Comparison of ENCODE assay signal across 22 cellular contexts in genomic region chr20:51174536-51174935, GRCh38.
"Had no signal": no experiment of that assay in that cellular context is flagged by ENCODE, and none has a peak within 500 bp of the region (broad histone marks: within the 10 kb centered on the region; RNA-seq: fewer than 3 reads in every experiment).

No MANE protein-coding gene starts in this region.

- H3K9me3 ChIP-seq: adrenal gland, colonic mucosa had no signal

- FAIRE-seq: RCC 7860 had no signal

- DNase-seq: activated B cell treated with CpG ODN at 0.5 μM for 24 hours; activated CD4-positive, alpha-beta memory T cell treated with anti-CD3 and anti-CD28 coated beads, Interleukin-2, amount 10 ng/mL, durations not matched to agents 7 days and 5 days; activated CD4-positive, alpha-beta T cell treated with anti-CD3 and anti-CD28 coated beads for 36 hours; activated CD4-positive, alpha-beta T cell treated with anti-CD3 and anti-CD28 coated beads, Interleukin-2, amount 50 U/mL, for 1 hour; activated CD8-positive, alpha-beta memory T cell treated with anti-CD3 and anti-CD28 coated beads, Interleukin-2, amount 50 U/mL, for 4 hours; activated naive CD4-positive, alpha-beta T cell treated with anti-CD3 and anti-CD28 coated beads, Interleukin-2, amount 50 U/mL, for 16 hours; activated naive CD8-positive, alpha-beta T cell treated with anti-CD3 and anti-CD28 coated beads, Interleukin-2, amount 10 ng/mL, durations not matched to agents 7 days and 5 days; activated T-cell treated with anti-CD3 and anti-CD28 coated beads, Interleukin-2, amount 50 U/mL, for 1 hour; anterior cingulate cortex; colonic mucosa; KG1; NCI-H1105 treated with DMSO at 0.1 percent for 48 hours; NCI-H1436 treated with DMSO at 0.1 percent for 48 hours; NCI-H187; NCI-H2081 treated with DMSO at 0.1 percent for 48 hours; NCI-H446; NCI-H524; NCI-H748 treated with DMSO at 0.1 percent for 48 hours; SHP77 treated with DMSO at 0.1 percent for 48 hours had no signal

- H3K27ac Mint-ChIP-seq: activated B cell treated with CpG ODN at 0.5 μM for 24 hours; activated CD4-positive, alpha-beta memory T cell treated with anti-CD3 and anti-CD28 coated beads, Interleukin-2, amount 10 ng/mL, durations not matched to agents 7 days and 5 days; activated CD4-positive, alpha-beta T cell treated with anti-CD3 and anti-CD28 coated beads for 36 hours; activated naive CD8-positive, alpha-beta T cell treated with anti-CD3 and anti-CD28 coated beads, Interleukin-2, amount 10 ng/mL, durations not matched to agents 7 days and 5 days; T-helper 1 cell treated with Interleukin-12 subunit alpha and Interleukin-12 subunit beta and Interleukin-4 antibody, amounts not matched to agents 30 μg/mL and 1 μg/mL, for 36 hours had no signal

- ATAC-seq: activated CD4-positive, alpha-beta T cell treated with anti-CD3 and anti-CD28 coated beads for 36 hours had no signal

- H3K36me3 ChIP-seq: adrenal gland, colonic mucosa had no signal

- H3K4me1 ChIP-seq: adrenal gland, colonic mucosa had no signal

- H3K4me1 Mint-ChIP-seq: activated B cell treated with CpG ODN at 0.5 μM for 24 hours; activated CD4-positive, alpha-beta memory T cell treated with anti-CD3 and anti-CD28 coated beads, Interleukin-2, amount 10 ng/mL, durations not matched to agents 7 days and 5 days; activated CD4-positive, alpha-beta T cell treated with anti-CD3 and anti-CD28 coated beads for 36 hours; activated naive CD8-positive, alpha-beta T cell treated with anti-CD3 and anti-CD28 coated beads, Interleukin-2, amount 10 ng/mL, durations not matched to agents 7 days and 5 days had no signal

- H3K4me3 Mint-ChIP-seq: activated B cell treated with CpG ODN at 0.5 μM for 24 hours; activated CD4-positive, alpha-beta memory T cell treated with anti-CD3 and anti-CD28 coated beads, Interleukin-2, amount 10 ng/mL, durations not matched to agents 7 days and 5 days; activated CD4-positive, alpha-beta T cell treated with anti-CD3 and anti-CD28 coated beads for 36 hours; activated naive CD8-positive, alpha-beta T cell treated with anti-CD3 and anti-CD28 coated beads, Interleukin-2, amount 10 ng/mL, durations not matched to agents 7 days and 5 days; T-helper 1 cell treated with Interleukin-12 subunit alpha and Interleukin-12 subunit beta and Interleukin-4 antibody, amounts not matched to agents 30 μg/mL and 1 μg/mL, for 36 hours had no signal

- H3K9me3 Mint-ChIP-seq: activated CD4-positive, alpha-beta memory T cell treated with anti-CD3 and anti-CD28 coated beads, Interleukin-2, amount 10 ng/mL, durations not matched to agents 7 days and 5 days; activated naive CD8-positive, alpha-beta T cell treated with anti-CD3 and anti-CD28 coated beads, Interleukin-2, amount 10 ng/mL, durations not matched to agents 7 days and 5 days; T-helper 1 cell treated with Interleukin-12 subunit alpha and Interleukin-12 subunit beta and Interleukin-4 antibody, amounts not matched to agents 30 μg/mL and 1 μg/mL, for 36 hours had no signal

- H3K36me3 Mint-ChIP-seq: activated naive CD8-positive, alpha-beta T cell treated with anti-CD3 and anti-CD28 coated beads, Interleukin-2, amount 10 ng/mL, durations not matched to agents 7 days and 5 days had no signal

- H3K27ac ChIP-seq: adrenal gland, colonic mucosa had no signal

- H3K27me3 ChIP-seq: adrenal gland, colonic mucosa had no signal

- H3K4me3 ChIP-seq: adrenal gland, colonic mucosa had no signal
